9 cellular contexts compared by ENCODE assay signal in genomic region chr12:116434155-116435065, GRCh38.
DNase-seq lines count a peak whose midpoint lies in the region; ATAC-seq and TF ChIP-seq lines count a peak whose summit lies in the region.
"Had no signal": no experiment of that assay in that cellular context is flagged by ENCODE, and none has a peak within 500 bp of the region (broad histone marks: within the 10 kb centered on the region; RNA-seq: fewer than 3 reads in every experiment).

No MANE protein-coding gene starts in this region.

- H4K20me1 ChIP-seq in GM23338 (replicated peaks; ENCODE audit: insufficient read depth): no peaks in the 10 kb centered on the region

- H3K27me3 Mint-ChIP-seq in GM23338 (ENCODE audit: insufficient read depth, low read depth, poor library complexity): peaks cover 13% of the 10 kb centered on the region
- peaks cover 17% of the 10 kb centered on the region for H3K27me3 Mint-ChIP-seq in activated naive CD4-positive, alpha-beta T cell treated with anti-CD3 and anti-CD28 coated beads, Interleukin-2, amount 10 ng/mL, durations not matched to agents 7 days and 5 days

- peaks cover 22% of the 10 kb centered on the region for H3K4me1 ChIP-seq in GM23338 (ENCODE audit: insufficient read depth)

- peak overlapping the region; percentile 84 for H3K27ac ChIP-seq in GM23338 (ENCODE audit: low read depth)
- H3K27ac ChIP-seq: neutrophil had no signal

- no peaks in the 10 kb centered on the region for H3K79me2 ChIP-seq in GM23338 (replicated peaks; ENCODE audit: insufficient read depth)

- H3K4me1 Mint-ChIP-seq in GM23338: peaks cover 26% of the 10 kb centered on the region
- H3K4me1 Mint-ChIP-seq in activated naive CD4-positive, alpha-beta T cell treated with anti-CD3 and anti-CD28 coated beads, Interleukin-2, amount 10 ng/mL, durations not matched to agents 7 days and 5 days: peaks cover 2% of the 10 kb centered on the region

- peak overlapping the region; percentile 93 for H2AFZ ChIP-seq in GM23338

- DNase-seq in GM23338 (ENCODE audit: low spot score): peak; percentile 80
- DNase-seq in SW 1271 (lab: John Stamatoyannopoulos, UW): peak; percentile 81 to 90
- peak in 37 of 42 donors; percentile 16 to 79 (median 37) for DNase-seq in head of caudate nucleus
- peak in 7 of 10 donors; percentile 20 to 86 (median 48) for DNase-seq in posterior cingulate gyrus
- no peak for DNase-seq in activated naive CD4-positive, alpha-beta T cell treated with anti-CD3 and anti-CD28 coated beads, Interleukin-2, amount 10 ng/mL, durations not matched to agents 7 days and 5 days
- DNase-seq in NCI-H345 treated with DMSO at 0.1 percent for 48 hours (lab: John Stamatoyannopoulos, UW; ENCODE audit: unreplicated experiment): no peak

- H3K9me3 Mint-ChIP-seq in GM23338: peaks cover 4% of the 10 kb centered on the region; the same call in 1 of the 3 replicates
- no peaks in the 10 kb centered on the region for H3K9me3 Mint-ChIP-seq in activated naive CD4-positive, alpha-beta T cell treated with anti-CD3 and anti-CD28 coated beads, Interleukin-2, amount 10 ng/mL, durations not matched to agents 7 days and 5 days

- intact Hi-C loops in head of caudate nucleus (cut with DNase I) (no loop called here), posterior cingulate gyrus (cut with DNase I) (no loop called here)

- no peak overlapping the region; the same call in 1 of the 2 replicates for H3K27ac Mint-ChIP-seq in GM23338
- H3K27ac Mint-ChIP-seq in activated naive CD4-positive, alpha-beta T cell treated with anti-CD3 and anti-CD28 coated beads, Interleukin-2, amount 10 ng/mL, durations not matched to agents 7 days and 5 days: no peak overlapping the region

- no peaks in the 10 kb centered on the region for H3K27me3 ChIP-seq in GM23338 (ENCODE audit: insufficient read depth)
- H3K27me3 ChIP-seq: neutrophil had no signal

- peak overlapping the region; percentile 24; the same call in 1 of the 2 replicates for H3K4me3 ChIP-seq in GM23338

- H3F3A ChIP-seq in GM23338 (replicated peaks; ENCODE audit: low read depth): no peaks in the 10 kb centered on the region

- TF ChIP-seq CTCF in GM23338 (conservative IDR thresholded peaks at IDR 0.05; ENCODE audit: low read depth in 2 of 2): no peak

- CTCF ChIA-PET in activated naive CD4-positive, alpha-beta T cell treated with anti-CD3 and anti-CD28 coated beads, Interleukin-2, amount 10 ng/mL, durations not matched to agents 7 days and 5 days (lab: Charles Lee): no interaction called here

- no peak overlapping the region for H3K4me3 Mint-ChIP-seq in GM23338
- no peak overlapping the region for H3K4me3 Mint-ChIP-seq in activated naive CD4-positive, alpha-beta T cell treated with anti-CD3 and anti-CD28 coated beads, Interleukin-2, amount 10 ng/mL, durations not matched to agents 7 days and 5 days

- H3K36me3 Mint-ChIP-seq in GM23338 (ENCODE audit: low read depth): no peaks in the 10 kb centered on the region
- H3K36me3 Mint-ChIP-seq in activated naive CD4-positive, alpha-beta T cell treated with anti-CD3 and anti-CD28 coated beads, Interleukin-2, amount 10 ng/mL, durations not matched to agents 7 days and 5 days: no peaks in the 10 kb centered on the region

- ATAC-seq in GM23338 (peak; percentile 82), GM21825 (IDR thresholded peaks at IDR 0.05; ENCODE audit: unreplicated experiment) (no peak), GM19023 (IDR thresholded peaks at IDR 0.05; ENCODE audit: unreplicated experiment) (no peak)

- H3K4me2 ChIP-seq in GM23338: peak overlapping the region; percentile 59

- H3K36me3 ChIP-seq in GM23338 (ENCODE audit: insufficient read depth): no peaks in the 10 kb centered on the region
- H3K36me3 ChIP-seq: neutrophil had no signal

- H3K9me2 ChIP-seq in GM23338 (ENCODE audit: insufficient read depth): no peaks in the 10 kb centered on the region

TF ChIP-seq in GM23338, 12 proteins besides CTCF, POLR2A, EP300 and RAD21 (continues in another document):
- TF ChIP-seq JUNB (IDR thresholded peaks at IDR 0.05; ENCODE audit: unreplicated experiment) (no peak), NANOG (IDR thresholded peaks at IDR 0.05; ENCODE audit: borderline replicate concordance) (no peak), ZNF331 (CRISPR knock-in tag; IDR thresholded peaks at IDR 0.05; ENCODE audit: low read depth) (no peak), ETS1 (IDR thresholded peaks at IDR 0.05) (no peak)
- TF ChIP-seq, protein P1, sequence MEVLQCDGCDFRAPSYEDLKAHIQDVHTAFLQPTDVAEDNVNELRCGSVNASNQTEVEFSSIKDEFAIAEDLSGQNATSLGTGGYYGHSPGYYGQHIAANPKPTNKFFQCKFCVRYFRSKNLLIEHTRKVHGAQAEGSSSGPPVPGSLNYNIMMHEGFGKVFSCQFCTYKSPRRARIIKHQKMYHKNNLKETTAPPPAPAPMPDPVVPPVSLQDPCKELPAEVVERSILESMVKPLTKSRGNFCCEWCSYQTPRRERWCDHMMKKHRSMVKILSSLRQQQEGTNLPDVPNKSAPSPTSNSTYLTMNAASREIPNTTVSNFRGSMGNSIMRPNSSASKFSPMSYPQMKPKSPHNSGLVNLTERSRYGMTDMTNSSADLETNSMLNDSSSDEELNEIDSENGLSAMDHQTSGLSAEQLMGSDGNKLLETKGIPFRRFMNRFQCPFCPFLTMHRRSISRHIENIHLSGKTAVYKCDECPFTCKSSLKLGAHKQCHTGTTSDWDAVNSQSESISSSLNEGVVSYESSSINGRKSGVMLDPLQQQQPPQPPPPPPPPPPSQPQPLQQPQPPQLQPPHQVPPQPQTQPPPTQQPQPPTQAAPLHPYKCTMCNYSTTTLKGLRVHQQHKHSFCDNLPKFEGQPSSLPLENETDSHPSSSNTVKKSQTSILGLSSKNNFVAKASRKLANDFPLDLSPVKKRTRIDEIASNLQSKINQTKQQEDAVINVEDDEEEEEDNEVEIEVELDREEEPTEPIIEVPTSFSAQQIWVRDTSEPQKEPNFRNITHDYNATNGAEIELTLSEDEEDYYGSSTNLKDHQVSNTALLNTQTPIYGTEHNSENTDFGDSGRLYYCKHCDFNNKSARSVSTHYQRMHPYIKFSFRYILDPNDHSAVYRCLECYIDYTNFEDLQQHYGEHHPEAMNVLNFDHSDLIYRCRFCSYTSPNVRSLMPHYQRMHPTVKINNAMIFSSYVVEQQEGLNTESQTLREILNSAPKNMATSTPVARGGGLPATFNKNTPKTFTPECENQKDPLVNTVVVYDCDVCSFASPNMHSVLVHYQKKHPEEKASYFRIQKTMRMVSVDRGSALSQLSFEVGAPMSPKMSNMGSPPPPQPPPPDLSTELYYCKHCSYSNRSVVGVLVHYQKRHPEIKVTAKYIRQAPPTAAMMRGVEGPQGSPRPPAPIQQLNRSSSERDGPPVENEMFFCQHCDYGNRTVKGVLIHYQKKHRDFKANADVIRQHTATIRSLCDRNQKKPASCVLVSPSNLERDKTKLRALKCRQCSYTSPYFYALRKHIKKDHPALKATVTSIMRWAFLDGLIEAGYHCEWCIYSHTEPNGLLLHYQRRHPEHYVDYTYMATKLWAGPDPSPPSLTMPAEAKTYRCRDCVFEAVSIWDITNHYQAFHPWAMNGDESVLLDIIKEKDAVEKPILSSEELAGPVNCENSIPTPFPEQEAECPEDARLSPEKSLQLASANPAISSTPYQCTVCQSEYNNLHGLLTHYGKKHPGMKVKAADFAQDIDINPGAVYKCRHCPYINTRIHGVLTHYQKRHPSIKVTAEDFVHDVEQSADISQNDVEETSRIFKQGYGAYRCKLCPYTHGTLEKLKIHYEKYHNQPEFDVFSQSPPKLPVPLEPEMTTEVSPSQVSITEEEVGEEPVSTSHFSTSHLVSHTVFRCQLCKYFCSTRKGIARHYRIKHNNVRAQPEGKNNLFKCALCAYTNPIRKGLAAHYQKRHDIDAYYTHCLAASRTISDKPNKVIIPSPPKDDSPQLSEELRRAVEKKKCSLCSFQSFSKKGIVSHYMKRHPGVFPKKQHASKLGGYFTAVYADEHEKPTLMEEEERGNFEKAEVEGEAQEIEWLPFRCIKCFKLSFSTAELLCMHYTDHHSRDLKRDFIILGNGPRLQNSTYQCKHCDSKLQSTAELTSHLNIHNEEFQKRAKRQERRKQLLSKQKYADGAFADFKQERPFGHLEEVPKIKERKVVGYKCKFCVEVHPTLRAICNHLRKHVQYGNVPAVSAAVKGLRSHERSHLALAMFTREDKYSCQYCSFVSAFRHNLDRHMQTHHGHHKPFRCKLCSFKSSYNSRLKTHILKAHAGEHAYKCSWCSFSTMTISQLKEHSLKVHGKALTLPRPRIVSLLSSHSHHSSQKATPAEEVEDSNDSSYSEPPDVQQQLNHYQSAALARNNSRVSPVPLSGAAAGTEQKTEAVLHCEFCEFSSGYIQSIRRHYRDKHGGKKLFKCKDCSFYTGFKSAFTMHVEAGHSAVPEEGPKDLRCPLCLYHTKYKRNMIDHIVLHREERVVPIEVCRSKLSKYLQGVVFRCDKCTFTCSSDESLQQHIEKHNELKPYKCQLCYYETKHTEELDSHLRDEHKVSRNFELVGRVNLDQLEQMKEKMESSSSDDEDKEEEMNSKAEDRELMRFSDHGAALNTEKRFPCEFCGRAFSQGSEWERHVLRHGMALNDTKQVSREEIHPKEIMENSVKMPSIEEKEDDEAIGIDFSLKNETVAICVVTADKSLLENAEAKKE (CRISPR knock-in tag; IDR thresholded peaks at IDR 0.05): no peak

Comparison
In these comparisons a context has a peak if more than half of its experiments do, and no peak if none do; other contexts are left out.
1. DNase-seq: peak in GM23338 (single experiment), SW 1271 (2 of 2), head of caudate nucleus (37 of 42) and posterior cingulate gyrus (7 of 10); none in activated naive CD4-positive, alpha-beta T cell treated with anti-CD3 and anti-CD28 coated beads, Interleukin-2, amount 10 ng/mL, durations not matched to agents 7 days and 5 days (single experiment) and NCI-H345 treated with DMSO at 0.1 percent for 48 hours (single experiment).